In the genomic region with DNA sequence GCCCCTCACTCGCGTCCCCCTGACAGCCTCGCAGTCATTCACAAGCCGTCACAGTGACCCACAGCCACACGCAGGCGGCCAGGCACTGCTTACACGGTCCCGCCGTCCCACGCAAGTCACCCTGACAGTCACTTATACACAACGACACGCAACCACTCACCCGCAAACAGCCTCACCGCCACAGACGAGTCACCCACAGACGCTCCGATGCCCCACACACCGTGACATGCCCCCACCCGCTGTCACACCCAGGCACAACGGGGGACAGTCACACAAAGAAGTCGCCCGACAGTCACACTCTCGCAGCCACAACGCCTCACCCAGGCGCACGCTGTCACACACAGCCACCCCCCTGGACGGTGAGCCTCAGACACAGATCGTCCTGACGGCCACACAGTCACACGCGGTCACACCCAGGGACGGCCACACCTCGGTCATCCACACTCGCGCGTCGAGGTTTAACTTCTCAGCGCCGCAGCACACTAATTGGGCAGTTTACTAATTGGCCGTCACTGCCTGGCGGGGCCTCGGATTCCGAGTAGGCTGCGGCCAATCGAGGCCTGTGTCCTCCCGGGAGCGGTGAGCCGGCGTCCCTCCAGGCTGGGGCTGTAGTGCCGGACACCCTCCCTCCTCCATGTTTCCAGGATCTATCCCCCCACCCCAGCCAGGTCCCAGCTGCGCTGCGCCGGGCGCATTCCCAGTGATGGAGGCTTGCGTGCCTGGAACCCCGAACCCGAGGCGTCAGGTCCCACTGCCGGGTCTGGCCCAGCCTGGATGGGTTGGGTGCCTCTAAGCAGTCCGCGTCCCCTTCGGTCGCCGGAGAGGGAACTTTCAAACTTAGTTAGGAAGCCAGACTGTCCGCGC, we compare ENCODE assay signal across 8 cellular contexts. TPM values are rescaled to one million over a fixed set of nuclear protein-coding genes. Genes with fewer than 3 reads are reported as not detected.
A peak's percentile ranks its signal among the peaks of the same experiment; 100 is the strongest.
DNase-seq lines count a peak whose midpoint lies in the region; ATAC-seq, FAIRE-seq and TF ChIP-seq lines count a peak whose summit lies in the region.

No MANE protein-coding gene starts in this region.

- FAIRE-seq in GM12878 (lab: Jason Lieb, UNC) (no peak), kidney (lab: Jason Lieb, UNC) (no peak)

- H3K9ac ChIP-seq in GM12878 (ENCODE audit: control insufficient read depth, insufficient read depth, low read length): peak overlapping the region; percentile 52
- no peak overlapping the region for H3K9ac ChIP-seq in kidney (ENCODE audit: low read length in 2 of 2)

- WGBS in GM12878 (ENCODE audit: insufficient coverage, insufficient replicate concordance, low lambda C conversion rate, missing lambda C conversion rate): 6% methylated on average over 60 of the region's 66 CpGs

- intact Hi-C loops in GM12878 (cut with micrococcal nuclease; ENCODE audit: unreplicated experiment) (loop anchor here (2.0 to 5.0 kb wide), 3 partner anchors 73 to 167 kb away; no protein-coding TSS in a partner anchor), kidney (cut with DNase I) (no loop called here)

- peak overlapping the region; percentile 40; the same call in 1 of the 2 replicates for H2AFZ ChIP-seq in GM12878 (ENCODE audit: control insufficient read depth, low read depth, low read length)

- H3K36me3 ChIP-seq in GM12878 (ENCODE audit: control insufficient read depth in 2 of 2, insufficient read depth in 2 of 2, low read length in 1 of 2): no peaks in the 10 kb centered on the region
- H3K36me3 ChIP-seq in kidney (ENCODE audit: control insufficient read depth in 1 of 2, insufficient read depth in 2 of 2, low read length in 2 of 2): no peaks in the 10 kb centered on the region

- ATAC-seq in GM12878: peak; percentile 57

- no peak for TF ChIP-seq RAD21 in GM12878 (IDR thresholded peaks at IDR 0.05; ENCODE audit: insufficient read depth, low read depth, low read length)

- in situ Hi-C loops in GM12878 (cut with MboI): no loop called here

- no peak for TF ChIP-seq EP300 in GM12878 (IDR thresholded peaks at IDR 0.05; ENCODE audit: borderline replicate concordance in 1 of 2, control insufficient read depth in 1 of 2, low read depth in 2 of 2, low read length in 2 of 2)

- CTCF ChIA-PET in RWPE1 (lab: Yijun Ruan, JAX): no interaction called here
- CTCF ChIA-PET in GM12878 (lab: Yijun Ruan, JAX): no interaction called here

- no peaks in the 10 kb centered on the region for H3K79me2 ChIP-seq in GM12878 (ENCODE audit: control insufficient read depth, insufficient read depth, low read length)

- H3K9me3 ChIP-seq in GM12878 (replicated peaks; ENCODE audit: control insufficient read depth, insufficient read depth, low read length) (peaks cover 2% of the 10 kb centered on the region; the same call in 2 of the 3 replicates), kidney (ENCODE audit: control insufficient read depth in 1 of 2, low read length in 2 of 2) (peaks cover 3 to 8% of the 10 kb centered on the region in 2 donors)

- RAD21 ChIA-PET in GM12878 (lab: Charles Lee; ENCODE audit: unreplicated experiment): interaction anchor here (2.5 to 6.8 kb wide), 2 partner anchors 27 to 164 kb away, joined by 24 to 57 read pairs; no protein-coding TSS in a partner anchor

- H3K4me2 ChIP-seq in GM12878 (ENCODE audit: control insufficient read depth, insufficient read depth): peak overlapping the region; percentile 89

- no TSS peak for BruUV-seq in GM12878 (replicated peaks; lab: Mats Ljungman, UMichigan)

- peaks cover 0 to 4% of the 10 kb centered on the region in 2 experiments; a peak in 2 of 4 replicates for H3K27me3 ChIP-seq in GM12878 (replicated peaks in 1 of 2; ENCODE audit: control insufficient read depth in 2 of 2, insufficient read depth in 2 of 2, low read length in 1 of 2)

- H3K27ac ChIP-seq in RWPE1 (peak overlapping the region; percentile 16; the same call in 1 of the 2 replicates), GM12878 (ENCODE audit: control insufficient read depth, insufficient read depth) (peak overlapping the region; percentile 28; the same call in 1 of the 2 replicates), kidney (ENCODE audit: low read depth in 2 of 2, low read length in 2 of 2) (no peak overlapping the region), caudate nucleus (ENCODE audit: low read depth, low read length) (no peak overlapping the region)

- no peaks in the 10 kb centered on the region; the same call in 1 of the 2 replicates for H4K20me1 ChIP-seq in GM12878 (ENCODE audit: control insufficient read depth, insufficient read depth)

- peaks cover 18% of the 10 kb centered on the region for H3K4me1 ChIP-seq in GM12878 (ENCODE audit: control insufficient read depth, insufficient read depth, low read length)
- peaks cover 0 to 5% of the 10 kb centered on the region in 2 donors for H3K4me1 ChIP-seq in kidney (ENCODE audit: control insufficient read depth in 1 of 2, insufficient read depth in 1 of 2, low read depth in 1 of 2, low read length in 2 of 2)

- POLR2A ChIA-PET in RWPE1 (lab: Yijun Ruan, JAX; ENCODE audit: low non-redundant PET): no interaction called here
- POLR2A ChIA-PET in GM12878 (lab: Charles Lee): no interaction called here

- TF ChIP-seq POLR2A in GM19193 (IDR thresholded peaks at IDR 0.05; ENCODE audit: extremely low read depth, insufficient read depth, insufficient read length) (peak; percentile 56), GM12878 (IDR thresholded peaks at IDR 0.05; ENCODE audit: low read depth, low read length) (no peak; the same call in 1 of the 2 replicates)

- DNase-seq in RWPE1 (ENCODE audit: low spot score): no peak
- DNase-seq in GM12878 (ENCODE audit: low read depth, low spot score): no peak
- DNase-seq in kidney: no peak
- peak; percentile 26 to 30 for DNase-seq in stimulated activated CD8-positive, alpha-beta memory T cell treated with anti-CD3 and anti-CD28 coated beads, Interleukin-4, amount 100 ng/mL, for 4 hours (ENCODE audit: low read depth in 2 of 2, low spot score in 1 of 2)
- DNase-seq in DMS114 treated with DMSO at 0.1 percent for 48 hours (lab: John Stamatoyannopoulos, UW; ENCODE audit: unreplicated experiment): no peak
- DNase-seq in caudate nucleus (lab: John Stamatoyannopoulos, UW): no peak
- no peak for DNase-seq in NCI-H1105 (lab: John Stamatoyannopoulos, UW)

- SMC1A ChIA-PET in GM12878 (lab: Charles Lee; ENCODE audit: uncharacterized antibody, unreplicated experiment): interaction anchor here (6.9 to 7.5 kb wide), 2 partner anchors 27 to 166 kb away, joined by 53 to 68 read pairs; no protein-coding TSS in a partner anchor

- H3K4me3 ChIP-seq in GM12878: peak overlapping the region; percentile 47; the same call in 1 of the 2 replicates
- H3K4me3 ChIP-seq in kidney (ENCODE audit: low read length in 2 of 2): peak overlapping the region; percentile 45 to 53

- TF ChIP-seq CTCF in RWPE1 (conservative IDR thresholded peaks at IDR 0.05; ENCODE audit: low read depth) (no peak), GM12878 (IDR thresholded peaks at IDR 0.05 in 2 of 3, conservative IDR thresholded peaks at IDR 0.05 in 1 of 3; ENCODE audit: control insufficient read depth in 2 of 3, extremely low read depth in 1 of 3, insufficient read depth in 1 of 3, low read depth in 3 of 3, low read length in 3 of 3) (no peak), kidney (IDR thresholded peaks at IDR 0.05; ENCODE audit: borderline replicate concordance, extremely low read depth, insufficient read depth) (no peak)

TF ChIP-seq in GM12878, 131 proteins besides CTCF, POLR2A, EP300 and RAD21 (continues in another document):
- no peak for TF ChIP-seq SUZ12 (IDR thresholded peaks at IDR 0.05; ENCODE audit: unreplicated experiment)
- TF ChIP-seq, protein P1, sequence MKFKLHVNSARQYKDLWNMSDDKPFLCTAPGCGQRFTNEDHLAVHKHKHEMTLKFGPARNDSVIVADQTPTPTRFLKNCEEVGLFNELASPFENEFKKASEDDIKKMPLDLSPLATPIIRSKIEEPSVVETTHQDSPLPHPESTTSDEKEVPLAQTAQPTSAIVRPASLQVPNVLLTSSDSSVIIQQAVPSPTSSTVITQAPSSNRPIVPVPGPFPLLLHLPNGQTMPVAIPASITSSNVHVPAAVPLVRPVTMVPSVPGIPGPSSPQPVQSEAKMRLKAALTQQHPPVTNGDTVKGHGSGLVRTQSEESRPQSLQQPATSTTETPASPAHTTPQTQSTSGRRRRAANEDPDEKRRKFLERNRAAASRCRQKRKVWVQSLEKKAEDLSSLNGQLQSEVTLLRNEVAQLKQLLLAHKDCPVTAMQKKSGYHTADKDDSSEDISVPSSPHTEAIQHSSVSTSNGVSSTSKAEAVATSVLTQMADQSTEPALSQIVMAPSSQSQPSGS (IDR thresholded peaks at IDR 0.05; ENCODE audit: low read length): no peak
- TF ChIP-seq FOXK2 (IDR thresholded peaks at IDR 0.05): no peak
- TF ChIP-seq ZNF622 (IDR thresholded peaks at IDR 0.05): no peak

RNA-seq across cellular contexts. Expression of a gene that starts 0.8 kb away (rescaled TPM):
- total RNA-seq in GM12878 (2013; cell fraction: nucleolus; rRNA removed): 10.6 and 14.4 TPM in 2 replicates
- total RNA-seq in GM12878 (2014; rRNA removed) (8.0 and 8.5 TPM in 2 replicates), GM12878 (2014; rRNA removed; fragmentation: Illumina TruSeq; extraction: Trizol) (3.1 and 3.9 TPM in 2 replicates), GM12878 (2021) (40.5 and 40.6 TPM in 2 replicates), kidney (5.9 TPM)
- 4.9 TPM for polyA plus RNA-seq in GM12878 (2011; ENCODE audit: low read depth)
- polyA plus RNA-seq in GM12878 (2011; rRNA removed) (4.7 and 6.8 TPM in 2 replicates), GM12878 (2014; fragmentation: Illumina TruSeq; extraction: Trizol) (6.5 and 14.9 TPM in 2 replicates), GM12878 (2014; fragmentation: Nextera tagmentation; extraction: Ambion mirVana) (1 to 10 TPM; 2.6 to 6.2 TPM), GM12878 (2014; rRNA removed) (16.5 and 21.9 TPM in 2 replicates), GM12878 (2016; fragmentation: Nextera tagmentation; extraction: Ambion mirVana) (10 to 100 TPM in 1 of 2 experiments, 1 to 10 TPM in 1; 7.3 to 23.8 TPM), kidney (ENCODE audit: insufficient read depth, low read depth, low replicate concordance) (4.7 TPM)
- polyA plus RNA-seq in GM12878 (2011; cell fraction: cytosol; rRNA removed): 9.0 and 15.7 TPM in 2 replicates
- 32.9 and 42.5 TPM in 2 replicates for polyA plus RNA-seq in GM12878 (2011; cell fraction: nucleus; rRNA removed)
- 11.0 and 15.1 TPM in 2 replicates for polyA plus RNA-seq in GM12878 (2012)
- 4.6 and 11.5 TPM in 2 replicates for polyA minus RNA-seq in GM12878 (2011; rRNA and poly(A)+ RNA removed)
- 18.1 and 22.3 TPM in 2 replicates for polyA minus RNA-seq in GM12878 (2011; cell fraction: cytosol; rRNA and poly(A)+ RNA removed)
- 8.6 and 14.6 TPM in 2 replicates for polyA minus RNA-seq in GM12878 (2011; cell fraction: nucleus; rRNA and poly(A)+ RNA removed)

Comparison
In these comparisons a context has a peak if more than half of its experiments do, and no peak if none do; other contexts are left out.
1. DNase-seq: peak in stimulated activated CD8-positive, alpha-beta memory T cell treated with anti-CD3 and anti-CD28 coated beads, Interleukin-4, amount 100 ng/mL, for 4 hours (2 of 2); none in RWPE1 (single experiment), GM12878 (single experiment), kidney (single experiment), DMS114 treated with DMSO at 0.1 percent for 48 hours (single experiment), caudate nucleus (0 of 61) and NCI-H1105 (single experiment).
2. H3K27ac ChIP-seq: peak in RWPE1 (single experiment) and GM12878 (single experiment); none in kidney (0 of 2) and caudate nucleus (single experiment).